ENCODE assay signal across 20 cellular contexts in the genomic region with DNA sequence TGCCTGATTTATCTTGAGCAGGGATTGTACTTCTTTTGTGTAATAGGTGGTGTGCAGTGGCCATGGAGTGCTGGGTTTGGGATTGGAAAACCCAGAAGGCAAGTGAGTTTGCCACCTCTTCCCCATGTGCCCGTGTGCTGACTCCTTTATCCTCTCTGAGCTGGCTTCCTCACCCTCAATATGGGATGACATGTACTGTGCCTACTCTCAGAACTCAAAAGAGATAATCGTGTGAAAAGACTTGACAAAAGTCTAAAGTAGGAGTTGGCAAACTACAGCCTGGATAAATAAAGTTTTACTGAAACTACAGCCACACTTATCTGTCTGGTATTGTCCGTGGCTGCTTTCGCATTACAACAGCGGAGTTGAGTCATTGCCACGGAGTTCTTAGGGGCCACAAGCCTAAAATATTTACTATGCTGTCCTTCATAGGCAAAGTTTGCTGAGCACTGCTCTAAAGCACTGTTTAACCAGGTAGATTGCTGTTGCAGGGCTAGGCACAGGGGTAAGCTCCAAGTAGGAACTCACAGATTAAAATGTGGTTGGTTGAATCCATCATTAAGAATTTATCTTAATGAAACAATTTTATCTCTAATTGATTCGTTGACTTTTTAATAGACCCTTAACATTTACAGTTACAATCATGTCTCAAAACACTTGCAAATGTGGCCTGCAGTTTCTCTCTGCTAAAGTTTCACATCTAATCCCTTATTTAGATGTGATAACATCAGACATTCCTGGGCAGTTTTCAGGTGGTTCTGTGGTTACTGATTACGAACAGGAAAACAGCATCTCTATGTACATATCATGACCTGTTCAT. TPM values are rescaled to one million over a fixed set of nuclear protein-coding genes. Genes with fewer than 3 reads are reported as not detected.
DNase-seq lines count a peak whose midpoint lies in the region; ATAC-seq, FAIRE-seq and TF ChIP-seq lines count a peak whose summit lies in the region.
"Had no signal": no experiment of that assay in that cellular context is flagged by ENCODE, and none has a peak within 500 bp of the region (broad histone marks: within the 10 kb centered on the region; RNA-seq: fewer than 3 reads in every experiment).

No MANE protein-coding gene starts in this region.

- no peak overlapping the region for H4K91ac ChIP-seq in H1 (replicated peaks; ENCODE audit: insufficient read length, low read length)

- H3K79me2 ChIP-seq in H1 (ENCODE audit: control insufficient read depth in 1 of 2, insufficient read depth in 2 of 2, low read length in 2 of 2), result no peaks in the 10 kb centered on the region

- peak overlapping the region; percentile 75 for H3K27ac Mint-ChIP-seq in mesothelial cell of epicardium
- H3K27ac Mint-ChIP-seq: T-helper 17 cell had no signal

- H3K14ac ChIP-seq in H1 (ENCODE audit: insufficient read length), result no peak overlapping the region

- no peak overlapping the region for H3K56ac ChIP-seq in H1 (replicated peaks; ENCODE audit: insufficient read length, low read depth, low read length)

- TF ChIP-seq EP300 in H1 (IDR thresholded peaks at IDR 0.05; ENCODE audit: borderline replicate concordance in 1 of 2, low read depth in 2 of 2, low read length in 2 of 2), result no peak

- POLR2A ChIA-PET in H1 (lab: Charles Lee; ENCODE audit: partially characterized antibody), result no interaction called here

- ATAC-seq in GM21360 (IDR thresholded peaks at IDR 0.05; ENCODE audit: unreplicated experiment) (no peak), HG03520 (IDR thresholded peaks at IDR 0.05; ENCODE audit: unreplicated experiment) (no peak)
- no peak for ATAC-seq in stimulated activated naive CD8-positive, alpha-beta T cell treated with anti-CD3 and anti-CD28 coated beads, Interleukin-15, Interleukin-2, amounts not matched to agents 100 U/mL and 50 U/mL, for 24 hours
- ATAC-seq: left lobe of liver, T-helper 17 cell had no signal

- peaks cover 48 to 70% (median 62%) of the 10 kb centered on the region in 10 experiments for H3K4me1 ChIP-seq in BLaER1 treated with 17β-estradiol and CSF1 and Interleukin-3, amounts not matched to agents 10 nM and 100 nM
- peaks cover 0 to 4% (median 0%) of the 10 kb centered on the region in 4 experiments; a peak in 1 of 7 replicates for H3K4me1 ChIP-seq in H1 (replicated peaks in 1 of 4; ENCODE audit: control insufficient read depth in 3 of 4, insufficient read depth in 4 of 4, low read length in 3 of 4)
- H3K4me1 ChIP-seq: esophagus muscularis mucosa, SJSA1 had no signal

- peaks cover 26% of the 10 kb centered on the region for H3K27me3 Mint-ChIP-seq in mesothelial cell of epicardium (ENCODE audit: low read depth)
- H3K27me3 Mint-ChIP-seq: T-helper 17 cell had no signal

- H2BK120ac ChIP-seq in H1 (replicated peaks; ENCODE audit: low read depth, low read length), result no peak overlapping the region

- H3K4me1 Mint-ChIP-seq in mesothelial cell of epicardium, result peaks cover 34% of the 10 kb centered on the region

- H3K27me3 ChIP-seq in BLaER1 treated with 17β-estradiol and CSF1 and Interleukin-3, amounts not matched to agents 10 nM and 100 nM, result no peaks in the 10 kb centered on the region
- H3K27me3 ChIP-seq in H1 (replicated peaks in 1 of 4; ENCODE audit: control insufficient read depth in 3 of 4, extremely low read depth in 1 of 4, insufficient read depth in 3 of 4, low read length in 3 of 4), result no peaks in the 10 kb centered on the region
- H3K27me3 ChIP-seq: esophagus muscularis mucosa, SJSA1 had no signal

- CTCF ChIA-PET in H1 (lab: Charles Lee; ENCODE audit: partially characterized antibody), result no interaction called here

- peak overlapping the region in 10 of 11 experiments; percentile 11 to 91 (median 88); a peak in 19 of 22 replicates for H3K4me2 ChIP-seq in BLaER1 treated with 17β-estradiol and CSF1 and Interleukin-3, amounts not matched to agents 10 nM and 100 nM
- H3K4me2 ChIP-seq in H1 (ENCODE audit: insufficient read depth in 1 of 2, low read depth in 2 of 2, low read length in 2 of 2), result no peak overlapping the region

- H3K23ac ChIP-seq in H1 (ENCODE audit: insufficient read length), result no peak overlapping the region

- TF ChIP-seq CTCF in H1 (IDR thresholded peaks at IDR 0.05; ENCODE audit: control extremely low read depth in 1 of 3, insufficient read depth in 1 of 3, low read depth in 1 of 3, low read length in 3 of 3) (no peak), mesothelial cell of epicardium (IDR thresholded peaks at IDR 0.05; ENCODE audit: unreplicated experiment) (no peak)

- H2AK5ac ChIP-seq in H1 (ENCODE audit: low read depth, low read length), result no peak overlapping the region

- no peak overlapping the region for H4K5ac ChIP-seq in H1 (ENCODE audit: insufficient read length, low read depth, low read length)

- 63% methylated on average over 8 of the region's 8 CpGs; no CpG with 5 or more reads in 1 of the 2 experiments for WGBS in H1 (ENCODE audit: extremely low coverage in 1 of 2, insufficient coverage in 1 of 2, insufficient read length in 1 of 2, insufficient replicate concordance in 2 of 2, low coverage in 1 of 2, low lambda C conversion rate in 2 of 2, missing lambda C conversion rate in 1 of 2), 2 experiments

- no peak overlapping the region for H2BK20ac ChIP-seq in H1 (ENCODE audit: low read length)

- H2AFZ ChIP-seq in H1 (ENCODE audit: low read length), result peak overlapping the region; percentile 81; the same call in 1 of the 2 replicates

- H2BK12ac ChIP-seq in H1 (ENCODE audit: low read depth, low read length), result no peak overlapping the region

- H3K18ac ChIP-seq in H1 (ENCODE audit: extremely low read depth, low read length), result no peak overlapping the region

- no peak overlapping the region for H3K4me3 ChIP-seq in BLaER1 treated with 17β-estradiol and CSF1 and Interleukin-3, amounts not matched to agents 10 nM and 100 nM
- H3K4me3 ChIP-seq in H1 (ENCODE audit: extremely low read depth in 1 of 4, insufficient read depth in 2 of 4, low read depth in 3 of 4, low read length in 4 of 4), result no peak overlapping the region
- H3K4me3 ChIP-seq: esophagus muscularis mucosa, SJSA1 had no signal

- H2BK5ac ChIP-seq in H1 (ENCODE audit: low read depth, low read length), result no peak overlapping the region

- H4K20me1 ChIP-seq in BLaER1 treated with 17β-estradiol and CSF1 and Interleukin-3, amounts not matched to agents 10 nM and 100 nM, result no peaks in the 10 kb centered on the region
- no peaks in the 10 kb centered on the region for H4K20me1 ChIP-seq in H1 (replicated peaks in 1 of 2; ENCODE audit: control insufficient read depth in 1 of 2, insufficient read depth in 2 of 2, low read length in 2 of 2)

- no peaks in the 10 kb centered on the region for H3K36me3 Mint-ChIP-seq in mesothelial cell of epicardium

- peak overlapping the region in 2 of 11 experiments; percentile 2 to 22; a peak in 3 of 22 replicates for H3K9ac ChIP-seq in BLaER1 treated with 17β-estradiol and CSF1 and Interleukin-3, amounts not matched to agents 10 nM and 100 nM
- H3K9ac ChIP-seq in H1 (replicated peaks in 1 of 4; ENCODE audit: extremely low read depth in 1 of 4, low read depth in 3 of 4, low read length in 3 of 4), result no peak overlapping the region

- no peak overlapping the region for H3K4ac ChIP-seq in H1 (replicated peaks; ENCODE audit: insufficient read length, low read depth, low read length)

- TF ChIP-seq POLR2A in H1 (IDR thresholded peaks at IDR 0.05; ENCODE audit: control extremely low read depth in 1 of 2, low read depth in 2 of 2, low read length in 2 of 2), result no peak

- H3K23me2 ChIP-seq in H1 (ENCODE audit: low read depth, low read length), result no peaks in the 10 kb centered on the region

- TF ChIP-seq RAD21 in H1 (IDR thresholded peaks at IDR 0.05 in 1 of 2, conservative IDR thresholded peaks at IDR 0.05 in 1 of 2; ENCODE audit: low read depth in 2 of 2, low read length in 2 of 2), result no peak

- H3K4me3 Mint-ChIP-seq in mesothelial cell of epicardium, result no peak overlapping the region
- H3K4me3 Mint-ChIP-seq: T-helper 17 cell had no signal

- no peaks in the 10 kb centered on the region for H3K9me3 Mint-ChIP-seq in mesothelial cell of epicardium

- no peak overlapping the region for H4K8ac ChIP-seq in H1 (ENCODE audit: extremely low read depth, insufficient read depth, low read length)

- no peaks in the 10 kb centered on the region for H3K9me3 ChIP-seq in BLaER1 treated with 17β-estradiol and CSF1 and Interleukin-3, amounts not matched to agents 10 nM and 100 nM (replicated peaks in 1 of 11)
- H3K9me3 ChIP-seq in H1 (ENCODE audit: insufficient read depth in 2 of 2, low read depth in 1 of 2, low read length in 1 of 2), result no peaks in the 10 kb centered on the region
- H3K9me3 ChIP-seq: esophagus muscularis mucosa, SJSA1 had no signal

- H3K79me1 ChIP-seq in H1 (ENCODE audit: low read depth, low read length), result no peaks in the 10 kb centered on the region

- peak overlapping the region in 8 of 11 experiments; percentile 65 to 99 (median 84); a peak in 18 of 22 replicates for H3K27ac ChIP-seq in BLaER1 treated with 17β-estradiol and CSF1 and Interleukin-3, amounts not matched to agents 10 nM and 100 nM
- H3K27ac ChIP-seq in H1 (ENCODE audit: low read depth, low read length), result no peak overlapping the region
- H3K27ac ChIP-seq: esophagus muscularis mucosa, HL-60, SJSA1 had no signal

- DNase-seq in M059J (ENCODE audit: low read depth) (peak; percentile 34), H1 (ENCODE audit: low read depth in 1 of 2, low spot score in 2 of 2) (no peak), mesothelial cell of epicardium (ENCODE audit: low spot score in 2 of 2, unreplicated experiment in 2 of 2) (no peak), NCI-H2107 treated with DMSO at 0.1 percent for 48 hours (lab: John Stamatoyannopoulos, UW; ENCODE audit: unreplicated experiment) (no peak)
- DNase-seq in stimulated activated naive CD8-positive, alpha-beta T cell treated with anti-CD3 and anti-CD28 coated beads, Interleukin-15, Interleukin-2, amounts not matched to agents 100 U/mL and 50 U/mL, for 24 hours, result no peak
- DNase-seq: activated naive CD4-positive, alpha-beta T cell; amygdala; cerebellar nuclear complex; effector CD4-positive, alpha-beta T cell; NCI-H187 treated with DMSO at 0.1 percent for 48 hours; NCI-H226; stimulated activated CD8-positive, alpha-beta memory T cell treated with anti-CD3 and anti-CD28 coated beads, Interleukin-4, amount 100 ng/mL, for 48 hours; T-helper 17 cell had no signal

- no peaks in the 10 kb centered on the region for H3K36me3 ChIP-seq in BLaER1 treated with 17β-estradiol and CSF1 and Interleukin-3, amounts not matched to agents 10 nM and 100 nM
- no peaks in the 10 kb centered on the region for H3K36me3 ChIP-seq in H1 (ENCODE audit: control insufficient read depth in 2 of 4, insufficient read depth in 4 of 4, low read length in 3 of 4)
- H3K36me3 ChIP-seq: esophagus muscularis mucosa, SJSA1 had no signal

- FAIRE-seq in H1 (lab: Jason Lieb, UNC), result no peak

- H2BK15ac ChIP-seq in H1 (ENCODE audit: low read length), result no peak overlapping the region

RNA-seq across cellular contexts. Expression of gene CAPN14, which starts 4.0 kb away (rescaled TPM):
- 0.30 and 1.0 TPM in 2 replicates for total RNA-seq in M059J (2014; rRNA removed; shearing (Covaris generic))
- 0.07 and 0.08 TPM in 2 replicates for total RNA-seq in H1 (2021; fragmentation: NEBNext Ultra II Directional; extraction: Animal tissue kit (Norgen Biotek cat#: 25700))
- 0.05 TPM in 1 of 2 replicates, not detected in the other for polyA plus RNA-seq in H1 (2011; rRNA removed)
- 0.08 TPM for polyA plus RNA-seq in H1 (2011; cell fraction: cytosol; rRNA removed)
- 0.07 TPM for polyA plus RNA-seq in H1 (2011; cell fraction: nucleus; rRNA removed)
- 0.05 to 0.08 TPM (median 0.05 TPM) in 3 of 4 replicates, not detected in the other for polyA plus RNA-seq in H1 (2012, experiment 1 of 2)
- not detected for polyA plus RNA-seq in H1 (2012, experiment 2 of 2)
- 0.06 TPM for polyA plus RNA-seq in H1 (2013, experiment 1 of 2)
- polyA plus RNA-seq in H1 (2013, experiment 2 of 2), result 0.04 TPM
- 0.09 and 0.12 TPM in 2 replicates for polyA minus RNA-seq in H1 (2011; rRNA and poly(A)+ RNA removed)
- polyA minus RNA-seq in H1 (2011; cell fraction: cytosol; rRNA and poly(A)+ RNA removed), result not detected
- 0.30 TPM for polyA minus RNA-seq in H1 (2011; cell fraction: nucleus; rRNA and poly(A)+ RNA removed)
- total RNA-seq in mesothelial cell of epicardium, result 0.40 to 0.54 TPM (median 0.47 TPM) in 3 replicates
- total RNA-seq: left lobe of liver, SJSA1 had no signal

RNA-seq across cellular contexts. Expression of gene EHD3, which starts 20.7 kb away (rescaled TPM):
- 9.8 and 19.2 TPM in 2 replicates for total RNA-seq in M059J (2014; rRNA removed; shearing (Covaris generic))
- total RNA-seq in H1 (2021; fragmentation: NEBNext Ultra II Directional; extraction: Animal tissue kit (Norgen Biotek cat#: 25700)), result 12.0 TPM in 2 replicates
- polyA plus RNA-seq in H1 (2011; rRNA removed), result 9.3 and 10.2 TPM in 2 replicates
- polyA plus RNA-seq in H1 (2011; cell fraction: cytosol; rRNA removed), result 10.8 TPM
- 8.1 TPM for polyA plus RNA-seq in H1 (2011; cell fraction: nucleus; rRNA removed)
- 9.2 to 9.9 TPM (median 9.7 TPM) in 4 replicates for polyA plus RNA-seq in H1 (2012, experiment 1 of 2)
- polyA plus RNA-seq in H1 (2012, experiment 2 of 2), result 7.2 TPM
- polyA plus RNA-seq in H1 (2013, experiment 1 of 2), result 4.8 TPM
- polyA plus RNA-seq in H1 (2013, experiment 2 of 2), result 4.9 TPM
- polyA minus RNA-seq in H1 (2011; rRNA and poly(A)+ RNA removed), result 15.0 and 18.2 TPM in 2 replicates
- polyA minus RNA-seq in H1 (2011; cell fraction: cytosol; rRNA and poly(A)+ RNA removed), result 8.7 TPM
- 8.3 TPM for polyA minus RNA-seq in H1 (2011; cell fraction: nucleus; rRNA and poly(A)+ RNA removed)
- total RNA-seq in mesothelial cell of epicardium, result 12.7 to 13.2 TPM (median 12.9 TPM) in 3 replicates

Comparison
In these comparisons a context has a peak if more than half of its experiments do, and no peak if none do; other contexts are left out.
1. H3K4me2 ChIP-seq: peak in BLaER1 treated with 17β-estradiol and CSF1 and Interleukin-3, amounts not matched to agents 10 nM and 100 nM (10 of 11); none in H1 (0 of 2).